In genomic region chr22:40668611-40669390, GRCh38 we compare ENCODE assay signal across 10 cellular contexts. TPM values are rescaled to one million over a fixed set of nuclear protein-coding genes. Genes with fewer than 3 reads are reported as not detected.
A peak's percentile ranks its signal among the peaks of the same experiment; 100 is the strongest.
DNase-seq lines count a peak whose midpoint lies in the region; ATAC-seq, FAIRE-seq and TF ChIP-seq lines count a peak whose summit lies in the region.
"Had no signal": no experiment of that assay in that cellular context is flagged by ENCODE, and none has a peak within 500 bp of the region (broad histone marks: within the 10 kb centered on the region; RNA-seq: fewer than 3 reads in every experiment).

No MANE protein-coding gene starts in this region.

- no peak overlapping the region for H3K4me2 ChIP-seq in Karpas-422 (ENCODE audit: low read depth, low read length, poor library complexity, severe bottlenecking)

- H3K9me3 ChIP-seq in Karpas-422 (ENCODE audit: low read length): no peaks in the 10 kb centered on the region

- H3K36me3 Mint-ChIP-seq in natural killer cell treated with Interleukin-12 subunit alpha and Interleukin-12 subunit beta and Interleukin-15 and Interleukin-18, amount 100 ng/mL, for 72 hours: no peaks in the 10 kb centered on the region
- H3K36me3 Mint-ChIP-seq in natural killer cell: no peaks in the 10 kb centered on the region
- H3K36me3 Mint-ChIP-seq in activated T-helper 1 cell treated with anti-CD3 and anti-CD28 coated beads, Interleukin-12 subunit alpha, Interleukin-12 subunit beta, Interleukin-2, Interleukin-4 antibody, amounts not matched to agents 30 ng/mL and 10 ng/mL and 1 ng/mL, durations not matched to agents 14 hours and 24 hours and 36 hours (ENCODE audit: low read depth): peaks cover 6% of the 10 kb centered on the region
- no peaks in the 10 kb centered on the region for H3K36me3 Mint-ChIP-seq in osteocyte (ENCODE audit: unreplicated experiment)

- no peak overlapping the region for H2AFZ ChIP-seq in Karpas-422 (ENCODE audit: low read length)

- intact Hi-C loops in natural killer cell (cut with micrococcal nuclease): no loop called here
- intact Hi-C loops in activated T-helper 1 cell treated with anti-CD3 and anti-CD28 coated beads, Interleukin-12 subunit alpha, Interleukin-12 subunit beta, Interleukin-2, Interleukin-4 antibody, amounts not matched to agents 30 ng/mL and 10 ng/mL and 1 ng/mL, durations not matched to agents 14 hours and 24 hours and 36 hours (cut with micrococcal nuclease): loop anchor here (1.0 to 2.0 kb wide), 2 partner anchors 14 to 16 kb away; no protein-coding TSS in a partner anchor

- no peaks in the 10 kb centered on the region for H3K9me3 Mint-ChIP-seq in natural killer cell treated with Interleukin-12 subunit alpha and Interleukin-12 subunit beta and Interleukin-15 and Interleukin-18, amount 100 ng/mL, for 72 hours
- no peaks in the 10 kb centered on the region for H3K9me3 Mint-ChIP-seq in natural killer cell
- peaks cover 6% of the 10 kb centered on the region for H3K9me3 Mint-ChIP-seq in activated T-helper 1 cell treated with anti-CD3 and anti-CD28 coated beads, Interleukin-12 subunit alpha, Interleukin-12 subunit beta, Interleukin-2, Interleukin-4 antibody, amounts not matched to agents 30 ng/mL and 10 ng/mL and 1 ng/mL, durations not matched to agents 14 hours and 24 hours and 36 hours
- H3K9me3 Mint-ChIP-seq in osteocyte (ENCODE audit: unreplicated experiment): no peaks in the 10 kb centered on the region

- H3K9me2 ChIP-seq in Karpas-422 (replicated peaks; ENCODE audit: insufficient read depth, low read length): no peaks in the 10 kb centered on the region

- no peak overlapping the region for H3K27ac ChIP-seq in Karpas-422 (ENCODE audit: low read length)

- H3K4me1 ChIP-seq in Karpas-422 (ENCODE audit: low read length): no peaks in the 10 kb centered on the region

- peaks cover 20 to 24% of the 10 kb centered on the region in 2 donors for H3K4me1 Mint-ChIP-seq in natural killer cell treated with Interleukin-12 subunit alpha and Interleukin-12 subunit beta and Interleukin-15 and Interleukin-18, amount 100 ng/mL, for 72 hours (ENCODE audit: low read depth in 2 of 2)
- H3K4me1 Mint-ChIP-seq in natural killer cell: no peaks in the 10 kb centered on the region
- peaks cover 32% of the 10 kb centered on the region for H3K4me1 Mint-ChIP-seq in activated T-helper 1 cell treated with anti-CD3 and anti-CD28 coated beads, Interleukin-12 subunit alpha, Interleukin-12 subunit beta, Interleukin-2, Interleukin-4 antibody, amounts not matched to agents 30 ng/mL and 10 ng/mL and 1 ng/mL, durations not matched to agents 14 hours and 24 hours and 36 hours (ENCODE audit: low read depth)
- H3K4me1 Mint-ChIP-seq in osteocyte (ENCODE audit: unreplicated experiment): peaks cover 2% of the 10 kb centered on the region

- no peak overlapping the region for H3K9ac ChIP-seq in Karpas-422 (ENCODE audit: low read length)

- no peaks in the 10 kb centered on the region for H3K27me3 ChIP-seq in Karpas-422 (ENCODE audit: low read length)

- no peaks in the 10 kb centered on the region for H3K36me3 ChIP-seq in Karpas-422 (ENCODE audit: insufficient read depth, low read length)

- TF ChIP-seq CTCF in natural killer cell (IDR thresholded peaks at IDR 0.05) (no peak), osteocyte (IDR thresholded peaks at IDR 0.05) (no peak)

- H3K79me2 ChIP-seq in Karpas-422 (ENCODE audit: low read length): no peaks in the 10 kb centered on the region

- DNase-seq in natural killer cell treated with Interleukin-12 subunit alpha and Interleukin-12 subunit beta and Interleukin-15 and Interleukin-18, amount 100 ng/mL, for 72 hours (ENCODE audit: low spot score): no peak
- DNase-seq in natural killer cell (no peak), iPS-NIHi11 (ENCODE audit: low spot score) (peak; percentile 45), urothelium cell line (ENCODE audit: low spot score) (peak; percentile 83), midbrain (lab: John Stamatoyannopoulos, UW) (no peak), Karpas-422 (no peak), osteocyte (ENCODE audit: extremely low spot score, unreplicated experiment) (no peak)
- no peak for DNase-seq in activated T-helper 1 cell treated with anti-CD3 and anti-CD28 coated beads, Interleukin-12 subunit alpha, Interleukin-12 subunit beta, Interleukin-2, Interleukin-4 antibody, amounts not matched to agents 30 ng/mL and 10 ng/mL and 1 ng/mL, durations not matched to agents 14 hours and 24 hours and 36 hours (ENCODE audit: low spot score)
- DNase-seq: DMS153, NCI-H2029 had no signal

- peak overlapping the region; percentile 82 for H3K4me3 Mint-ChIP-seq in natural killer cell treated with Interleukin-12 subunit alpha and Interleukin-12 subunit beta and Interleukin-15 and Interleukin-18, amount 100 ng/mL, for 72 hours
- H3K4me3 Mint-ChIP-seq in natural killer cell (no peak overlapping the region), osteocyte (ENCODE audit: unreplicated experiment) (no peak overlapping the region)
- peak overlapping the region; percentile 62 for H3K4me3 Mint-ChIP-seq in activated T-helper 1 cell treated with anti-CD3 and anti-CD28 coated beads, Interleukin-12 subunit alpha, Interleukin-12 subunit beta, Interleukin-2, Interleukin-4 antibody, amounts not matched to agents 30 ng/mL and 10 ng/mL and 1 ng/mL, durations not matched to agents 14 hours and 24 hours and 36 hours

- no peaks in the 10 kb centered on the region for H4K20me1 ChIP-seq in Karpas-422 (ENCODE audit: insufficient read depth, low read depth, low read length)

- peaks cover 0 to 12% of the 10 kb centered on the region in 2 donors for H3K27me3 Mint-ChIP-seq in natural killer cell treated with Interleukin-12 subunit alpha and Interleukin-12 subunit beta and Interleukin-15 and Interleukin-18, amount 100 ng/mL, for 72 hours
- H3K27me3 Mint-ChIP-seq in natural killer cell (ENCODE audit: low read depth in 2 of 2): peaks cover 0 to 3% of the 10 kb centered on the region in 2 donors
- no peaks in the 10 kb centered on the region for H3K27me3 Mint-ChIP-seq in activated T-helper 1 cell treated with anti-CD3 and anti-CD28 coated beads, Interleukin-12 subunit alpha, Interleukin-12 subunit beta, Interleukin-2, Interleukin-4 antibody, amounts not matched to agents 30 ng/mL and 10 ng/mL and 1 ng/mL, durations not matched to agents 14 hours and 24 hours and 36 hours (ENCODE audit: insufficient read depth)
- no peaks in the 10 kb centered on the region for H3K27me3 Mint-ChIP-seq in osteocyte (ENCODE audit: unreplicated experiment)

- H3K4me3 ChIP-seq in Karpas-422 (ENCODE audit: low read length): no peak overlapping the region

- peak; percentile 78 for FAIRE-seq in urothelium cell line (lab: Jason Lieb, UNC)

- peak; percentile 71 to 78 for ATAC-seq in natural killer cell treated with Interleukin-12 subunit alpha and Interleukin-12 subunit beta and Interleukin-15 and Interleukin-18, amount 100 ng/mL, for 72 hours
- ATAC-seq in natural killer cell: no peak

- H3K27ac Mint-ChIP-seq in natural killer cell treated with Interleukin-12 subunit alpha and Interleukin-12 subunit beta and Interleukin-15 and Interleukin-18, amount 100 ng/mL, for 72 hours: peak overlapping the region; percentile 64 to 66
- H3K27ac Mint-ChIP-seq in natural killer cell (no peak overlapping the region), osteocyte (ENCODE audit: unreplicated experiment) (no peak overlapping the region)
- peak overlapping the region; percentile 97 for H3K27ac Mint-ChIP-seq in activated T-helper 1 cell treated with anti-CD3 and anti-CD28 coated beads, Interleukin-12 subunit alpha, Interleukin-12 subunit beta, Interleukin-2, Interleukin-4 antibody, amounts not matched to agents 30 ng/mL and 10 ng/mL and 1 ng/mL, durations not matched to agents 14 hours and 24 hours and 36 hours

RNA-seq across cellular contexts. Expression of gene MCHR1, which starts 10.5 kb away (rescaled TPM):
- not detected for total RNA-seq in natural killer cell treated with Interleukin-12 subunit alpha and Interleukin-12 subunit beta and Interleukin-15 and Interleukin-18, amount 100 ng/mL, for 72 hours
- total RNA-seq in natural killer cell: not detected
- not detected in 2 replicates for total RNA-seq in activated T-helper 1 cell treated with anti-CD3 and anti-CD28 coated beads, Interleukin-12 subunit alpha, Interleukin-12 subunit beta, Interleukin-2, Interleukin-4 antibody, amounts not matched to agents 30 ng/mL and 10 ng/mL and 1 ng/mL, durations not matched to agents 14 hours and 24 hours and 36 hours
- not detected in 2 replicates for total RNA-seq in Karpas-422 (2014; rRNA removed; shearing (Covaris generic); ENCODE audit: low replicate concordance)
- not detected in 2 replicates for total RNA-seq in osteocyte

RNA-seq across cellular contexts. Expression of gene MRTFA, which starts 32.3 kb away (rescaled TPM):
- total RNA-seq in natural killer cell treated with Interleukin-12 subunit alpha and Interleukin-12 subunit beta and Interleukin-15 and Interleukin-18, amount 100 ng/mL, for 72 hours: 10 to 100 TPM; 53.4 to 86.9 TPM
- 10 to 100 TPM; 81.8 to 91.9 (median 83.5) TPM for total RNA-seq in natural killer cell
- total RNA-seq in activated T-helper 1 cell treated with anti-CD3 and anti-CD28 coated beads, Interleukin-12 subunit alpha, Interleukin-12 subunit beta, Interleukin-2, Interleukin-4 antibody, amounts not matched to agents 30 ng/mL and 10 ng/mL and 1 ng/mL, durations not matched to agents 14 hours and 24 hours and 36 hours: 47.4 and 47.8 TPM in 2 replicates
- 37.2 and 51.6 TPM in 2 replicates for total RNA-seq in Karpas-422 (2014; rRNA removed; shearing (Covaris generic); ENCODE audit: low replicate concordance)
- 59.0 and 71.9 TPM in 2 replicates for total RNA-seq in osteocyte

Comparison
In these comparisons a context has a peak if more than half of its experiments do, and no peak if none do; other contexts are left out.
1. ATAC-seq: peak in natural killer cell treated with Interleukin-12 subunit alpha and Interleukin-12 subunit beta and Interleukin-15 and Interleukin-18, amount 100 ng/mL, for 72 hours (2 of 2); none in natural killer cell (0 of 3).
2. H3K27ac Mint-ChIP-seq: peak in natural killer cell treated with Interleukin-12 subunit alpha and Interleukin-12 subunit beta and Interleukin-15 and Interleukin-18, amount 100 ng/mL, for 72 hours (2 of 2) and activated T-helper 1 cell treated with anti-CD3 and anti-CD28 coated beads, Interleukin-12 subunit alpha, Interleukin-12 subunit beta, Interleukin-2, Interleukin-4 antibody, amounts not matched to agents 30 ng/mL and 10 ng/mL and 1 ng/mL, durations not matched to agents 14 hours and 24 hours and 36 hours (single experiment); none in natural killer cell (0 of 2) and osteocyte (single experiment).
3. H3K4me3 Mint-ChIP-seq: peak in natural killer cell treated with Interleukin-12 subunit alpha and Interleukin-12 subunit beta and Interleukin-15 and Interleukin-18, amount 100 ng/mL, for 72 hours (single experiment) and activated T-helper 1 cell treated with anti-CD3 and anti-CD28 coated beads, Interleukin-12 subunit alpha, Interleukin-12 subunit beta, Interleukin-2, Interleukin-4 antibody, amounts not matched to agents 30 ng/mL and 10 ng/mL and 1 ng/mL, durations not matched to agents 14 hours and 24 hours and 36 hours (single experiment); none in natural killer cell (single experiment) and osteocyte (single experiment).
4. DNase-seq: peak in iPS-NIHi11 (single experiment) and urothelium cell line (single experiment); none in natural killer cell treated with Interleukin-12 subunit alpha and Interleukin-12 subunit beta and Interleukin-15 and Interleukin-18, amount 100 ng/mL, for 72 hours (single experiment), natural killer cell (single experiment), activated T-helper 1 cell treated with anti-CD3 and anti-CD28 coated beads, Interleukin-12 subunit alpha, Interleukin-12 subunit beta, Interleukin-2, Interleukin-4 antibody, amounts not matched to agents 30 ng/mL and 10 ng/mL and 1 ng/mL, durations not matched to agents 14 hours and 24 hours and 36 hours (single experiment), midbrain (single experiment), Karpas-422 (single experiment) and osteocyte (single experiment).